In genomic region chr5:138354926-138355378, GRCh38 we compare ENCODE assay signal across 8 cellular contexts. TPM values are rescaled to one million over a fixed set of nuclear protein-coding genes. Genes with fewer than 3 reads are reported as not detected.
A peak's percentile ranks its signal among the peaks of the same experiment; 100 is the strongest.
DNase-seq lines count a peak whose midpoint lies in the region; ATAC-seq, FAIRE-seq and TF ChIP-seq lines count a peak whose summit lies in the region.

No MANE protein-coding gene starts in this region.

- DNase-seq in AG04450 (ENCODE audit: low read depth, low spot score) (no peak), HT1080 (ENCODE audit: low read depth) (peak; percentile 64), T-helper 1 cell (peak in 4 of 5 donors; percentile 22 to 73 (median 34)), bronchial epithelial cell (ENCODE audit: low read depth) (peak; percentile 90), kidney tubule cell (ENCODE audit: low spot score) (peak; percentile 85), HK-2 (ENCODE audit: unreplicated experiment) (no peak)
- DNase-seq in stimulated activated CD8-positive, alpha-beta memory T cell treated with anti-CD3 and anti-CD28 coated beads, Interleukin-15, amount 100 ng/mL, for 4 hours (ENCODE audit: low read depth in 2 of 2): peak; percentile 14 to 25

- H3K36me3 ChIP-seq in bronchial epithelial cell (ENCODE audit: control insufficient read depth, insufficient read depth, low read length): no peaks in the 10 kb centered on the region

- peak; percentile 43 for ATAC-seq in GM18867 (IDR thresholded peaks at IDR 0.05; ENCODE audit: unreplicated experiment)

- H3K4me3 ChIP-seq in AG04450 (ENCODE audit: low read depth, low read length): peak overlapping the region; percentile 81
- no peak overlapping the region for H3K4me3 ChIP-seq in bronchial epithelial cell (ENCODE audit: low read depth, low read length)

- H3K27me3 ChIP-seq in AG04450 (ENCODE audit: control insufficient read depth, insufficient read depth, low read length) (no peaks in the 10 kb centered on the region), bronchial epithelial cell (ENCODE audit: control insufficient read depth, insufficient read depth, low read length) (no peaks in the 10 kb centered on the region)

- CTCF ChIA-PET in AG04450 (lab: Charles Lee): interaction anchor here (0.7 to 4.8 kb wide), 7 partner anchors 10 to 149 kb away, joined by 3 to 100 read pairs (median 7); partner anchors contain the start of gene CDC25C

- no peak overlapping the region for H3K27ac ChIP-seq in AG04450 (ENCODE audit: low read depth, low read length)

- TF ChIP-seq CTCF in AG04450 (IDR thresholded peaks at IDR 0.05; ENCODE audit: low read depth, low read length) (0 out of 2 replicates have a peak, but pooled peaks have one; percentile 4), bronchial epithelial cell (IDR thresholded peaks at IDR 0.05; ENCODE audit: insufficient read depth, low read length, severe bottlenecking) (no peak)

- FAIRE-seq in bronchial epithelial cell (lab: Jason Lieb, UNC): no peak

- POLR2A ChIA-PET in AG04450 (lab: Yijun Ruan, JAX): interaction anchor here (1.3 to 5.9 kb wide), 3 partner anchors 17 to 142 kb away, joined by 4 to 88 read pairs (median 14); partner anchors contain the start of genes CDC23, CDC25C and FAM53C

- H3K9me3 ChIP-seq in AG04450 (ENCODE audit: control insufficient read depth, insufficient read depth, low read length): peaks cover 6% of the 10 kb centered on the region

RNA-seq across cellular contexts. Expression of gene KDM3B, which starts 2.5 kb away (rescaled TPM):
- 28.3 and 32.7 TPM in 2 replicates for polyA plus RNA-seq in AG04450 (2011; rRNA removed)
- polyA minus RNA-seq in AG04450 (2011; rRNA and poly(A)+ RNA removed): 51.6 and 52.8 TPM in 2 replicates
- total RNA-seq in HT1080 (2014; rRNA removed; shearing (Covaris generic)): 37.4 and 39.7 TPM in 2 replicates
- 25.6 and 32.6 TPM in 2 replicates for polyA plus RNA-seq in HT1080 (2015; cell fraction: cytosol; rRNA removed)
- polyA plus RNA-seq in HT1080 (2015; cell fraction: nucleus; rRNA removed): 63.5 and 70.8 TPM in 2 replicates
- 42.4 and 44.5 TPM in 2 replicates for total RNA-seq in bronchial epithelial cell

RNA-seq across cellular contexts. Expression of gene FAM53C, which starts 16.9 kb away (rescaled TPM):
- 35.6 and 35.9 TPM in 2 replicates for polyA plus RNA-seq in AG04450 (2011; rRNA removed)
- polyA minus RNA-seq in AG04450 (2011; rRNA and poly(A)+ RNA removed): 48.7 and 51.9 TPM in 2 replicates
- 52.9 and 58.0 TPM in 2 replicates for total RNA-seq in HT1080 (2014; rRNA removed; shearing (Covaris generic))
- polyA plus RNA-seq in HT1080 (2015; cell fraction: cytosol; rRNA removed): 23.7 and 23.9 TPM in 2 replicates
- polyA plus RNA-seq in HT1080 (2015; cell fraction: nucleus; rRNA removed): 31.8 and 33.4 TPM in 2 replicates
- 10.3 and 17.7 TPM in 2 replicates for total RNA-seq in bronchial epithelial cell

RNA-seq across cellular contexts. Expression of gene CDC25C, which starts 23.3 kb away (rescaled TPM):
- polyA plus RNA-seq in AG04450 (2011; rRNA removed): 3.2 and 4.8 TPM in 2 replicates
- polyA minus RNA-seq in AG04450 (2011; rRNA and poly(A)+ RNA removed): 1.9 and 2.6 TPM in 2 replicates
- 14.0 and 15.5 TPM in 2 replicates for total RNA-seq in HT1080 (2014; rRNA removed; shearing (Covaris generic))
- 11.3 TPM in 2 replicates for polyA plus RNA-seq in HT1080 (2015; cell fraction: cytosol; rRNA removed)
- polyA plus RNA-seq in HT1080 (2015; cell fraction: nucleus; rRNA removed): 27.5 and 29.1 TPM in 2 replicates
- total RNA-seq in bronchial epithelial cell: 0.26 TPM in 2 replicates

Comparison
In these comparisons a context has a peak if more than half of its experiments do, and no peak if none do; other contexts are left out.
1. DNase-seq: peak in HT1080 (single experiment), T-helper 1 cell (4 of 5), bronchial epithelial cell (single experiment), kidney tubule cell (single experiment) and stimulated activated CD8-positive, alpha-beta memory T cell treated with anti-CD3 and anti-CD28 coated beads, Interleukin-15, amount 100 ng/mL, for 4 hours (2 of 2); none in AG04450 (single experiment) and HK-2 (single experiment).
2. RNA of gene CDC25C, which starts 23.3 kb away (total RNA-seq): 14.0 to 15.5 TPM in HT1080; 0.26 TPM in bronchial epithelial cell; every median in the first group is over 10 times any median in the second.